34 cellular contexts compared by ENCODE assay signal in the genomic region with DNA sequence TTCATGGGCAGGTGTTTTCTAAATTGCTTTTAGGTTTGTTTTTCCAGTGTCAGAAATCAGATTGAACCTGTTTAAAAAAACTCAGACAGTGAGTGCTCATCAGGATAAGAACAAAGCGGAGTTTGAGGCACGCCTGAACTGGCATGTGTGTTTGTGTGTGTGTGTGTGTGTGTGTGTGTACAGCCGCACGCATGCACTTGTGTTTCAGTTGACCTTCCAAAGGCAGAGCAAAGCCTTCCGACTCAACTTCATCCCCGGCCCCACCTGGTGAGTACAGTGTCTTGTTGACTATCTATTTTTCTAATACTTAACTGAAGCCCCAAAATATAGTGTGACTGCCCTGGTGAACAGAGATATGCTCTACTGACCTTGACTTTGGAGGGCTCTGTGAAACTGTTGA.
"Had no signal": no experiment of that assay in that cellular context is flagged by ENCODE, and none has a peak within 500 bp of the region (broad histone marks: within the 10 kb centered on the region; RNA-seq: fewer than 3 reads in every experiment).

No MANE protein-coding gene starts in this region.

- H3K9me3 Mint-ChIP-seq: activated B cell treated with CpG ODN at 0.5 μM for 24 hours; activated CD4-positive, alpha-beta memory T cell treated with anti-CD3 and anti-CD28 coated beads for 36 hours; activated naive CD4-positive, alpha-beta T cell treated with anti-CD3 and anti-CD28 coated beads for 36 hours; activated naive CD4-positive, alpha-beta T cell treated with anti-CD3 and anti-CD28 coated beads, Interleukin-2, amount 50 U/mL, for 72 hours; activated T-cell treated with anti-CD3 and anti-CD28 coated beads, Interleukin-2, amount 50 U/mL, for 4 hours; activated T-helper 1 cell treated with anti-CD3 and anti-CD28 coated beads, Interleukin-12 subunit alpha, Interleukin-12 subunit beta, Interleukin-2, Interleukin-4 antibody, amounts not matched to agents 30 ng/mL and 10 ng/mL and 1 ng/mL, durations not matched to agents 14 hours and 24 hours and 36 hours had no signal

- H3K9ac ChIP-seq: KMS-11 had no signal

- H3K36me3 ChIP-seq: adrenal gland, breast epithelium, Peyer's patch, SJCRH30 had no signal

- H3K4me1 ChIP-seq: adrenal gland, body of pancreas, Peyer's patch, SJCRH30 had no signal

- DNase-seq: activated B cell treated with CpG ODN at 0.5 μM for 24 hours; activated CD4-positive, alpha-beta memory T cell treated with anti-CD3 and anti-CD28 coated beads for 36 hours; activated CD4-positive, alpha-beta T cell treated with anti-CD3 and anti-CD28 coated beads for 4 hours; activated CD4-positive, alpha-beta T cell treated with anti-CD3 and anti-CD28 coated beads, Interleukin-2, amount 50 U/mL, for 1 hour; activated CD4-positive, CD25-positive, alpha-beta regulatory T cell treated with anti-CD3 and anti-CD28 coated beads, Interleukin-2, amount 50 U/mL, for 72 hours; activated CD8-positive, alpha-beta memory T cell treated with anti-CD3 and anti-CD28 coated beads, Interleukin-2, amount 50 U/mL, for 4 hours; activated gamma-delta T cell treated with Interleukin-2 at 50 U/mL for 16 hours; activated naive CD4-positive, alpha-beta T cell treated with anti-CD3 and anti-CD28 coated beads for 36 hours; activated T-cell treated with anti-CD3 and anti-CD28 coated beads for 4 hours; activated T-cell treated with anti-CD3 and anti-CD28 coated beads, Interleukin-2, amount 50 U/mL, for 4 hours; adrenal gland; body of pancreas; NCI-H1092 treated with DMSO at 0.1 percent for 48 hours; NCI-H146; NCI-H187; NCI-H2029 treated with DMSO at 0.1 percent for 48 hours; NCI-H2171 treated with DMSO at 0.1 percent for 48 hours; NCI-H446; NCI-H510A treated with DMSO at 0.1 percent for 48 hours; NCI-H526 treated with DMSO at 0.1 percent for 48 hours; NK-92 treated with Interleukin-12 subunit alpha and Interleukin-12 subunit beta, amount 100 ng/mL, for 24 hours; PC-3; Peyer's patch; RPMI8226; SJCRH30; SW 1271; T-helper 1 cell; T-helper 2 cell; T-helper 9 cell had no signal

- H3K4me3 ChIP-seq: adrenal gland, body of pancreas, breast epithelium, Peyer's patch, SJCRH30 had no signal

- H3K4me1 Mint-ChIP-seq: activated B cell treated with CpG ODN at 0.5 μM for 24 hours had no signal

- H3K9me3 ChIP-seq: adrenal gland, body of pancreas, breast epithelium, Peyer's patch, SJCRH30 had no signal

- H3K27me3 ChIP-seq: adrenal gland, body of pancreas, breast epithelium, Peyer's patch, SJCRH30 had no signal

- H3K27me3 Mint-ChIP-seq: activated B cell treated with CpG ODN at 0.5 μM for 24 hours; activated CD4-positive, alpha-beta memory T cell treated with anti-CD3 and anti-CD28 coated beads for 36 hours had no signal

- H3K4me3 Mint-ChIP-seq: activated B cell treated with CpG ODN at 0.5 μM for 24 hours; activated CD4-positive, alpha-beta memory T cell treated with anti-CD3 and anti-CD28 coated beads for 36 hours; activated naive CD4-positive, alpha-beta T cell treated with anti-CD3 and anti-CD28 coated beads for 36 hours; activated T-cell treated with anti-CD3 and anti-CD28 coated beads, Interleukin-2, amount 50 U/mL, for 4 hours; activated T-helper 1 cell treated with anti-CD3 and anti-CD28 coated beads, Interleukin-12 subunit alpha, Interleukin-12 subunit beta, Interleukin-2, Interleukin-4 antibody, amounts not matched to agents 30 ng/mL and 10 ng/mL and 1 ng/mL, durations not matched to agents 14 hours and 24 hours and 36 hours had no signal

- H3K36me3 Mint-ChIP-seq: activated naive CD4-positive, alpha-beta T cell treated with anti-CD3 and anti-CD28 coated beads, Interleukin-2, amount 50 U/mL, for 72 hours had no signal

- H3K4me2 ChIP-seq: KMS-11 had no signal

- H3K27ac ChIP-seq: adrenal gland, body of pancreas, breast epithelium, KMS-11, Peyer's patch, SJCRH30, VCaP had no signal

- ATAC-seq: activated naive CD4-positive, alpha-beta T cell treated with anti-CD3 and anti-CD28 coated beads, Interleukin-2, amount 50 U/mL, for 72 hours; activated T-cell treated with anti-CD3 and anti-CD28 coated beads, Interleukin-2, amount 50 U/mL, for 4 hours; body of pancreas; PC-3 had no signal

- H3K27ac Mint-ChIP-seq: activated B cell treated with CpG ODN at 0.5 μM for 24 hours; activated CD4-positive, alpha-beta memory T cell treated with anti-CD3 and anti-CD28 coated beads for 36 hours; activated naive CD4-positive, alpha-beta T cell treated with anti-CD3 and anti-CD28 coated beads for 36 hours; activated naive CD4-positive, alpha-beta T cell treated with anti-CD3 and anti-CD28 coated beads, Interleukin-2, amount 50 U/mL, for 72 hours; activated T-helper 1 cell treated with anti-CD3 and anti-CD28 coated beads, Interleukin-12 subunit alpha, Interleukin-12 subunit beta, Interleukin-2, Interleukin-4 antibody, amounts not matched to agents 30 ng/mL and 10 ng/mL and 1 ng/mL, durations not matched to agents 14 hours and 24 hours and 36 hours had no signal
